9 cellular contexts compared by ENCODE assay signal in the genomic region with DNA sequence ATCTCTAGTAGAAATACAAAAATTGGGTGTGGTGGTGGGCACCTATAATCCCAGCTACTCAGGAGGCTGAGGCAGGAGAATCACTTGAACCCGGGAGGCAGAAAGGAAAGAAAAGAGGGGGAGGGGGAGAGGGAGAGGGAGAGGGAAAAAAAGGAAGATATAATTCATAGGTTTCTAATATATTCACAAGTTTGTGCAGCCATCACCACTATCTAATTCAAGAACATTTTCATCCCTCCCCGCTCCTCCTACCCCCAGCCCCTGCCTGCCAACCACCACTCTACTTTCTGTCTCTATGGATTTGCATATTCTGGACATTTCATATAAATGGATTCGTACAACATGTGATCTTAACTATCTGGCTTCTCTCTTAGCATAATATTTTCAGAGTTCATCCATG.
"Had no signal": no experiment of that assay in that cellular context is flagged by ENCODE, and none has a peak within 500 bp of the region (broad histone marks: within the 10 kb centered on the region; RNA-seq: fewer than 3 reads in every experiment).

No MANE protein-coding gene starts in this region.

- H3K9me3 ChIP-seq: HAP-1 had no signal

- H3K9ac ChIP-seq: GM23248 had no signal

- H2AFZ ChIP-seq: GM23248, GM23338 had no signal

- H3K36me3 ChIP-seq: HAP-1 had no signal

- H3K4me1 ChIP-seq: HAP-1 had no signal

- FAIRE-seq: H54 had no signal

- H3K4me3 ChIP-seq: GM23248, GM23338, HAP-1 had no signal

- H3K27ac ChIP-seq: GM23248 had no signal

- H3K4me2 ChIP-seq: GM23338 had no signal

- DNase-seq: GM23248, GOT3, H7, H9, HCEC 1CT, HFFc6 had no signal
